9 cellular contexts compared by ENCODE assay signal in genomic region chr14:73888460-73888725, GRCh38. TPM values are rescaled to one million over a fixed set of nuclear protein-coding genes. Genes with fewer than 3 reads are reported as not detected.
A peak's percentile ranks its signal among the peaks of the same experiment; 100 is the strongest.
DNase-seq lines count a peak whose midpoint lies in the region; ATAC-seq, FAIRE-seq and TF ChIP-seq lines count a peak whose summit lies in the region.
"Had no signal": no experiment of that assay in that cellular context is flagged by ENCODE, and none has a peak within 500 bp of the region (broad histone marks: within the 10 kb centered on the region; RNA-seq: fewer than 3 reads in every experiment).

No MANE protein-coding gene starts in this region.

- peak overlapping the region; percentile 21 for H3K27ac Mint-ChIP-seq in activated CD4-positive, alpha-beta T cell treated with anti-CD3 and anti-CD28 coated beads, Interleukin-2, amount 10 ng/mL, durations not matched to agents 7 days and 5 days

- H3K36me3 ChIP-seq in SK-N-MC (ENCODE audit: insufficient read depth, low read length) (peaks cover 21% of the 10 kb centered on the region), small intestine (ENCODE audit: control insufficient read depth in 2 of 2, insufficient read depth in 2 of 2, low read length in 2 of 2) (peaks cover 0 to 1% of the 10 kb centered on the region in 2 donors)

- H3K4me1 Mint-ChIP-seq in activated CD4-positive, alpha-beta T cell treated with anti-CD3 and anti-CD28 coated beads, Interleukin-2, amount 10 ng/mL, durations not matched to agents 7 days and 5 days = peaks cover 46% of the 10 kb centered on the region

- 15 to 32% (median 17%) methylated on average over 3 of the region's 3 CpGs for WGBS in small intestine, 3 donors

- no peak for ATAC-seq in HG03378 (IDR thresholded peaks at IDR 0.05; ENCODE audit: unreplicated experiment)

- DNase-seq in activated CD4-positive, alpha-beta T cell treated with anti-CD3 and anti-CD28 coated beads, Interleukin-2, amount 10 ng/mL, durations not matched to agents 7 days and 5 days = no peak
- DNase-seq in activated CD4-positive, alpha-beta T cell treated with anti-CD3 and anti-CD28 coated beads for 1 hour = no peak
- DNase-seq in SK-N-MC (ENCODE audit: low read depth, low spot score) (no peak), epithelial cell of proximal tubule (ENCODE audit: low read depth) (no peak), small intestine (peak; percentile 3), NCI-H1436 treated with DMSO at 0.1 percent for 48 hours (lab: John Stamatoyannopoulos, UW) (no peak), Kasumi-1 (lab: John Stamatoyannopoulos, UW) (no peak)

- H3K4me3 Mint-ChIP-seq in activated CD4-positive, alpha-beta T cell treated with anti-CD3 and anti-CD28 coated beads, Interleukin-2, amount 10 ng/mL, durations not matched to agents 7 days and 5 days = peak overlapping the region; percentile 98

- H3K9me3 ChIP-seq in SK-N-MC (ENCODE audit: low read depth, low read length) (no peaks in the 10 kb centered on the region), small intestine (ENCODE audit: control insufficient read depth, low read depth) (no peaks in the 10 kb centered on the region)

- no peaks in the 10 kb centered on the region for H3K27me3 ChIP-seq in small intestine (ENCODE audit: control insufficient read depth in 2 of 2, insufficient read depth in 2 of 2, low read length in 2 of 2)

- H3K27ac ChIP-seq in SK-N-MC = peak overlapping the region; percentile 49; the same call in 1 of the 2 replicates
- no peak overlapping the region for H3K27ac ChIP-seq in small intestine (ENCODE audit: low read depth in 1 of 2, low read length in 1 of 2)
- H3K27ac ChIP-seq: C4-2B had no signal

- no peak for FAIRE-seq in small intestine (lab: Jason Lieb, UNC)

- H3K36me3 Mint-ChIP-seq in activated CD4-positive, alpha-beta T cell treated with anti-CD3 and anti-CD28 coated beads, Interleukin-2, amount 10 ng/mL, durations not matched to agents 7 days and 5 days (ENCODE audit: low read depth) = peaks cover 7% of the 10 kb centered on the region

- CTCF ChIA-PET in activated CD4-positive, alpha-beta T cell treated with anti-CD3 and anti-CD28 coated beads, Interleukin-2, amount 10 ng/mL, durations not matched to agents 7 days and 5 days (lab: Charles Lee) = interaction anchor here (1.0 kb wide), 1 partner anchor 13 kb away, joined by 3 read pairs; no protein-coding TSS in a partner anchor

- no peaks in the 10 kb centered on the region for H3K9me3 Mint-ChIP-seq in activated CD4-positive, alpha-beta T cell treated with anti-CD3 and anti-CD28 coated beads, Interleukin-2, amount 10 ng/mL, durations not matched to agents 7 days and 5 days

- TF ChIP-seq CTCF in epithelial cell of proximal tubule (conservative IDR thresholded peaks at IDR 0.05; ENCODE audit: low read depth, low read length) = no peak

- peaks cover 0 to 6% of the 10 kb centered on the region in 2 donors for H3K4me1 ChIP-seq in small intestine (ENCODE audit: control insufficient read depth in 2 of 2, insufficient read depth in 1 of 2, low read depth in 1 of 2, low read length in 1 of 2)

- H3K27me3 Mint-ChIP-seq in activated CD4-positive, alpha-beta T cell treated with anti-CD3 and anti-CD28 coated beads, Interleukin-2, amount 10 ng/mL, durations not matched to agents 7 days and 5 days = no peaks in the 10 kb centered on the region

- H3K4me3 ChIP-seq in SK-N-MC (peak overlapping the region; percentile 81), epithelial cell of proximal tubule (ENCODE audit: low read depth, low read length) (peak overlapping the region; percentile 92), small intestine (ENCODE audit: low read depth in 1 of 2, low read length in 2 of 2) (no peak overlapping the region)

- POLR2A ChIA-PET in activated CD4-positive, alpha-beta T cell treated with anti-CD3 and anti-CD28 coated beads, Interleukin-2, amount 10 ng/mL, durations not matched to agents 7 days and 5 days (lab: Charles Lee) = no interaction called here

- H3K9ac ChIP-seq in SK-N-MC (ENCODE audit: insufficient read length) = peak overlapping the region; percentile 96

RNA-seq across cellular contexts. Expression of gene ZNF410, which starts 1.7 kb away (rescaled TPM):
- 10 to 100 TPM; 49.3 to 51.7 TPM for total RNA-seq in activated CD4-positive, alpha-beta T cell treated with anti-CD3 and anti-CD28 coated beads, Interleukin-2, amount 10 ng/mL, durations not matched to agents 7 days and 5 days
- 43.8 and 52.9 TPM in 2 replicates for total RNA-seq in epithelial cell of proximal tubule
- 10 to 100 TPM; 30.7 to 50.1 (median 37.3) TPM for polyA plus RNA-seq in small intestine

RNA-seq across cellular contexts. Expression of gene PTGR2, which starts 36.8 kb away (rescaled TPM):
- 1 to 10 TPM; 2.1 to 2.2 TPM for total RNA-seq in activated CD4-positive, alpha-beta T cell treated with anti-CD3 and anti-CD28 coated beads, Interleukin-2, amount 10 ng/mL, durations not matched to agents 7 days and 5 days
- 4.8 and 5.4 TPM in 2 replicates for total RNA-seq in epithelial cell of proximal tubule
- polyA plus RNA-seq in small intestine = 10 to 100 TPM in 2 of 3 donors, 1 to 10 TPM in 1; 8.2 to 15.7 (median 11.3) TPM

Comparison
In these comparisons a context has a peak if more than half of its experiments do, and no peak if none do; other contexts are left out.
1. H3K4me3 ChIP-seq: peak in SK-N-MC (single experiment) and epithelial cell of proximal tubule (single experiment); none in small intestine (0 of 2).